Comparison of ENCODE assay signal across 11 cellular contexts in genomic region chr4:47692691-47693090, GRCh38.
"Had no signal": no experiment of that assay in that cellular context is flagged by ENCODE, and none has a peak within 500 bp of the region (broad histone marks: within the 10 kb centered on the region; RNA-seq: fewer than 3 reads in every experiment).

No MANE protein-coding gene starts in this region.

- DNase-seq: activated naive CD4-positive, alpha-beta T cell treated with anti-CD3 and anti-CD28 coated beads, Interleukin-2, amount 50 U/mL, for 16 hours; adrenal gland; central memory CD4-positive, alpha-beta T cell; cortex of kidney; effector CD8-positive, alpha-beta T cell; heart left ventricle; islet precursor cell; natural killer cell; small intestine; stomach; uterus had no signal
